Comparison of ENCODE assay signal across 8 cellular contexts in genomic region chr7:24477807-24478655, GRCh38.
DNase-seq lines count a peak whose midpoint lies in the region; ATAC-seq and TF ChIP-seq lines count a peak whose summit lies in the region.

No MANE protein-coding gene starts in this region.

- intact Hi-C loops in sciatic nerve (cut with DNase I), result no loop called here

- H3K9ac ChIP-seq in H9 (ENCODE audit: extremely low read depth, insufficient read length, low read length), result no peak overlapping the region

- ATAC-seq in sciatic nerve (peak; percentile 95), HG03520 (IDR thresholded peaks at IDR 0.05; ENCODE audit: unreplicated experiment) (no peak), HG02678 (IDR thresholded peaks at IDR 0.05; ENCODE audit: unreplicated experiment) (no peak)
- no peak for ATAC-seq in activated T-cell treated with anti-CD3 and anti-CD28 coated beads, Interleukin-2, amount 50 U/mL, for 72 hours (replicated peaks in 1 of 2)

- peaks cover 3% of the 10 kb centered on the region in 2 experiments; a peak in 3 of 5 replicates for H3K9me3 Mint-ChIP-seq in H9
- H3K9me3 Mint-ChIP-seq in activated T-cell treated with anti-CD3 and anti-CD28 coated beads, Interleukin-2, amount 50 U/mL, for 72 hours, result no peaks in the 10 kb centered on the region

- H3K27me3 ChIP-seq in H9 (ENCODE audit: insufficient read depth, low read length), result no peaks in the 10 kb centered on the region

- peaks cover 41 to 46% of the 10 kb centered on the region in 2 experiments for H3K4me1 Mint-ChIP-seq in H9
- H3K4me1 Mint-ChIP-seq in activated T-cell treated with anti-CD3 and anti-CD28 coated beads, Interleukin-2, amount 50 U/mL, for 72 hours (ENCODE audit: low read depth), result no peaks in the 10 kb centered on the region

- no peak overlapping the region for H3K27ac ChIP-seq in H9 (ENCODE audit: insufficient read length, low read depth, low read length)

- H2BK120ac ChIP-seq in H9 (ENCODE audit: low read depth, low read length, poor library complexity, severe bottlenecking), result no peak overlapping the region

- no peak overlapping the region for H3K56ac ChIP-seq in H9 (ENCODE audit: insufficient read length, low read depth, low read length)

- H2BK20ac ChIP-seq in H9 (ENCODE audit: low read depth, low read length, poor library complexity, severe bottlenecking), result no peak overlapping the region

- peaks cover 2 to 5% (median 4%) of the 10 kb centered on the region in 3 experiments; a peak in 6 of 7 replicates for H3K36me3 Mint-ChIP-seq in H9 (ENCODE audit: insufficient read depth in 1 of 3, low read depth in 3 of 3)
- H3K36me3 Mint-ChIP-seq in activated T-cell treated with anti-CD3 and anti-CD28 coated beads, Interleukin-2, amount 50 U/mL, for 72 hours (ENCODE audit: insufficient read depth in 2 of 2), result no peaks in the 10 kb centered on the region

- no peak overlapping the region for H3K4ac ChIP-seq in H9 (ENCODE audit: low read depth, low read length)

- H3K23ac ChIP-seq in H9 (ENCODE audit: insufficient read length, low read depth, low read length), result no peak overlapping the region

- TF ChIP-seq CTCF in H9 (conservative IDR thresholded peaks at IDR 0.05), result no peak

- no peaks in the 10 kb centered on the region for H3K23me2 ChIP-seq in H9 (ENCODE audit: insufficient read length, low read depth, low read length, poor library complexity, severe bottlenecking)

- no peak overlapping the region for H2AFZ ChIP-seq in H9 (ENCODE audit: low read length)

- no peaks in the 10 kb centered on the region for H3K9me3 ChIP-seq in H9 (ENCODE audit: control insufficient read depth, low read depth, low read length)

- H4K20me1 ChIP-seq in H9 (ENCODE audit: control insufficient read depth, insufficient read depth, insufficient read length), result no peaks in the 10 kb centered on the region

- H3K4me3 Mint-ChIP-seq in H9, result no peak overlapping the region
- H3K4me3 Mint-ChIP-seq in activated T-cell treated with anti-CD3 and anti-CD28 coated beads, Interleukin-2, amount 50 U/mL, for 72 hours, result no peak overlapping the region

- no peak overlapping the region for H4K91ac ChIP-seq in H9 (ENCODE audit: insufficient read length, low read depth, low read length)

- peak overlapping the region; percentile 27 to 96 (median 85); a peak in 6 of 7 replicates for H3K27ac Mint-ChIP-seq in H9
- no peak overlapping the region for H3K27ac Mint-ChIP-seq in activated T-cell treated with anti-CD3 and anti-CD28 coated beads, Interleukin-2, amount 50 U/mL, for 72 hours

- peaks cover 10% of the 10 kb centered on the region for H3K27me3 Mint-ChIP-seq in H9 (ENCODE audit: low read depth)
- H3K27me3 Mint-ChIP-seq in activated T-cell treated with anti-CD3 and anti-CD28 coated beads, Interleukin-2, amount 50 U/mL, for 72 hours (ENCODE audit: low read depth), result peaks cover 18% of the 10 kb centered on the region

- WGBS in H9 (ENCODE audit: extremely low coverage, insufficient read length, low lambda C conversion rate), result no CpG with 5 or more reads among the region's 5 CpGs

- H4K8ac ChIP-seq in H9 (replicated peaks; ENCODE audit: insufficient read length, low read depth, low read length), result no peak overlapping the region

- peaks cover 12% of the 10 kb centered on the region for H3K4me1 ChIP-seq in H9 (ENCODE audit: insufficient read depth, low read length)

- no peak overlapping the region for H2BK5ac ChIP-seq in H9 (ENCODE audit: insufficient read length, low read length)

- H3K14ac ChIP-seq in H9 (ENCODE audit: insufficient read depth, low read length), result no peak overlapping the region

- no peak overlapping the region for H4K5ac ChIP-seq in H9 (ENCODE audit: insufficient read length, low read depth, low read length)

- no peaks in the 10 kb centered on the region for H3K79me1 ChIP-seq in H9 (ENCODE audit: insufficient read depth, low read depth, low read length, poor library complexity, severe bottlenecking)

- no peak overlapping the region for H3T11ph ChIP-seq in H9 (ENCODE audit: low read length)

- H3K18ac ChIP-seq in H9 (ENCODE audit: insufficient read length, low read depth, low read length), result no peak overlapping the region

- H2BK15ac ChIP-seq in H9 (ENCODE audit: low read depth, low read length), result no peak overlapping the region

- no peak overlapping the region for H2AK5ac ChIP-seq in H9 (ENCODE audit: insufficient read length, low read length)

- H3K4me2 ChIP-seq in H9 (ENCODE audit: insufficient read depth, insufficient read length, low read length), result peak overlapping the region; percentile 15

- no peak overlapping the region for H2BK12ac ChIP-seq in H9 (ENCODE audit: insufficient read length, low read depth, low read length)

- no peaks in the 10 kb centered on the region for H3K79me2 ChIP-seq in H9 (ENCODE audit: insufficient read depth, low read length)

- DNase-seq in H9 (peak; percentile 67), OCI-M1 (lab: John Stamatoyannopoulos, UW) (peak; percentile 28), glomerular visceral epithelial cell (ENCODE audit: extremely low spot score) (peak; percentile 83), sciatic nerve (ENCODE audit: low spot score) (no peak)
- DNase-seq in activated T-cell treated with anti-CD3 and anti-CD28 coated beads, Interleukin-2, amount 50 U/mL, for 72 hours, result no peak
- DNase-seq in stimulated activated CD4-positive, alpha-beta T cell treated with anti-CD3 and anti-CD28 coated beads, Interleukin-1b, Interleukin-23, amount 100 ng/mL, for 48 hours, result no peak

Comparison
In these comparisons a context has a peak if more than half of its experiments do, and no peak if none do; other contexts are left out.
1. DNase-seq: peak in H9 (single experiment), OCI-M1 (single experiment) and glomerular visceral epithelial cell (single experiment); none in sciatic nerve (single experiment), activated T-cell treated with anti-CD3 and anti-CD28 coated beads, Interleukin-2, amount 50 U/mL, for 72 hours (0 of 2) and stimulated activated CD4-positive, alpha-beta T cell treated with anti-CD3 and anti-CD28 coated beads, Interleukin-1b, Interleukin-23, amount 100 ng/mL, for 48 hours (single experiment).